6 cellular contexts compared by ENCODE assay signal in the genomic region with DNA sequence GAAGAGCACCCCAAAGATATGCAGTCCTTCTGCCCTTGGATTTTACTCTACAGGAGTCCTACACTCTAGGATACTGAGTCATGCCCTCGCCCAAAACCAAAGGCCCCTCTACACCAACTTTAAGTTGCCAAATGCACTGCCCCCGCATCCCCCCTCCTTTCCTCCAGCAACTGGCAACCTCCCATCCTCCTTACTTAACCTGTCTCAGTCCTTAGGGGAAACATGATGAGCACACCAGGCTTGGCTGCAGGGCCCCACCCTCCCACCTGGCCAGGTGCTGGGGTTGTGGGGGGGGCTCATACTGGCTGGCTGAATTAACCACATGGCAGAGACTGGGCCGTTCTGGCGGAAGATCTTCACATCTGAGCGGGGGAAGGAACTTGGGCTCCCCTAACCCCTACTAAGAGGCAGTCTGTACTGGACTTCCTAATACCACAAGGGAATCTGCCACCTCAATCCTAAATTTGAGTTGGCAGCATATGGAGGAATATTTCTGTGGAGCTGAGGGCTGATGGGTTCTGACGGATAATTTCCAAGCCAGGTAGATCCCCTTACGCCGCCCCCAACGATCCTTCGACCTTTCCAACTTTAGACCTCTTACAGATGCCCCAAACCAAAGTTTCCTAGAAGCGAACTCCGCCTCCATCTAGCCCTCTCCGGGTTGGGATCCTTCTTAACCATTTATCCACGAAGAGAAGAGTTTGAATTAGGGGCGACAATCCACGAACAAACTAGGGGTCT. TPM values are rescaled to one million over a fixed set of nuclear protein-coding genes. Genes with fewer than 3 reads are reported as not detected.
DNase-seq lines count a peak whose midpoint lies in the region; ATAC-seq lines count a peak whose summit lies in the region.

No MANE protein-coding gene starts in this region.

- in situ Hi-C loops in GM23248 (cut with MboI): no loop called here

- peaks cover 88% of the 10 kb centered on the region for H3K79me2 ChIP-seq in GM23248 (ENCODE audit: insufficient read depth)

- H3K4me3 ChIP-seq in GM23248: peak overlapping the region; percentile 78

- peaks cover 44% of the 10 kb centered on the region for H3F3A ChIP-seq in GM23248 (ENCODE audit: insufficient read depth)

- ATAC-seq in esophagus mucosa (peak; percentile 58), GM21360 (IDR thresholded peaks at IDR 0.05; ENCODE audit: unreplicated experiment) (no peak)

- 1 to 2% methylated on average over 16 of the region's 16 CpGs for WGBS in GM23248 (ENCODE audit: low coverage in 1 of 2, low lambda C conversion rate in 2 of 2, missing lambda C conversion rate in 2 of 2), 2 experiments

- peaks cover 41% of the 10 kb centered on the region for H3K4me1 ChIP-seq in GM23248 (ENCODE audit: insufficient read depth)

- peak overlapping the region; percentile 100 for H3K27ac ChIP-seq in GM23248

- DNase-seq in GM23248 (peak; percentile 78), RPMI8226 (peak; percentile 85), NCI-H345 treated with DMSO at 0.1 percent for 48 hours (lab: John Stamatoyannopoulos, UW; ENCODE audit: unreplicated experiment) (no peak)
- DNase-seq in stimulated activated CD4-positive, alpha-beta T cell treated with anti-CD3 and anti-CD28 coated beads, Interleukin-12 subunit alpha, Interleukin-12 subunit beta, amount 100 ng/mL, for 4 hours: peak; percentile 50

- no peaks in the 10 kb centered on the region for H3K36me3 ChIP-seq in GM23248 (ENCODE audit: low read depth)

- H3K9me3 ChIP-seq in GM23248 (ENCODE audit: low read depth): no peaks in the 10 kb centered on the region

- no peaks in the 10 kb centered on the region for H3K9me2 ChIP-seq in GM23248 (ENCODE audit: insufficient read depth)

- H2AFZ ChIP-seq in GM23248: 0 out of 2 replicates have a peak overlapping the region, but pooled peaks have one; percentile 30

- H4K20me1 ChIP-seq in GM23248 (ENCODE audit: insufficient read depth): no peaks in the 10 kb centered on the region

- H3K4me2 ChIP-seq in GM23248 (ENCODE audit: unreplicated experiment): peak overlapping the region; percentile 96

- H3K9ac ChIP-seq in GM23248: peak overlapping the region; percentile 97

- H3K27me3 ChIP-seq in GM23248 (replicated peaks; ENCODE audit: insufficient read depth): no peaks in the 10 kb centered on the region

RNA-seq across cellular contexts. Expression of a gene that starts 1.1 kb away (rescaled TPM):
- 184 and 185 TPM in 2 replicates for total RNA-seq in GM23248 (2014; rRNA removed; shearing (Covaris generic))
- polyA plus RNA-seq in GM23248 (2016; fragmentation: Nextera tagmentation; extraction: Ambion mirVana): 95.4 and 131 TPM in 2 replicates
- 205 TPM for total RNA-seq in esophagus mucosa

RNA-seq across cellular contexts. Expression of a gene that starts 9.5 kb away (rescaled TPM):
- 49.2 and 55.7 TPM in 2 replicates for total RNA-seq in GM23248 (2014; rRNA removed; shearing (Covaris generic))
- 91.4 and 93.7 TPM in 2 replicates for polyA plus RNA-seq in GM23248 (2016; fragmentation: Nextera tagmentation; extraction: Ambion mirVana)
- total RNA-seq in esophagus mucosa: 67.4 TPM

RNA-seq across cellular contexts. Expression of a gene that starts 17.0 kb away (rescaled TPM):
- total RNA-seq in GM23248 (2014; rRNA removed; shearing (Covaris generic)): 32.4 and 43.6 TPM in 2 replicates
- 57.0 and 62.4 TPM in 2 replicates for polyA plus RNA-seq in GM23248 (2016; fragmentation: Nextera tagmentation; extraction: Ambion mirVana)
- 61.1 TPM for total RNA-seq in esophagus mucosa

RNA-seq across cellular contexts. Expression of a gene that starts 21.8 kb away (rescaled TPM):
- total RNA-seq in GM23248 (2014; rRNA removed; shearing (Covaris generic)): 10.4 TPM in 2 replicates
- 17.8 and 21.5 TPM in 2 replicates for polyA plus RNA-seq in GM23248 (2016; fragmentation: Nextera tagmentation; extraction: Ambion mirVana)
- 27.5 TPM for total RNA-seq in esophagus mucosa

RNA-seq across cellular contexts. Expression of a gene that starts 22.1 kb away (rescaled TPM):
- 4.5 and 5.6 TPM in 2 replicates for total RNA-seq in GM23248 (2014; rRNA removed; shearing (Covaris generic))
- polyA plus RNA-seq in GM23248 (2016; fragmentation: Nextera tagmentation; extraction: Ambion mirVana): 7.4 and 10.1 TPM in 2 replicates
- 23.5 TPM for total RNA-seq in esophagus mucosa
